Comparison of ENCODE assay signal across 1 cellular context in the genomic region with DNA sequence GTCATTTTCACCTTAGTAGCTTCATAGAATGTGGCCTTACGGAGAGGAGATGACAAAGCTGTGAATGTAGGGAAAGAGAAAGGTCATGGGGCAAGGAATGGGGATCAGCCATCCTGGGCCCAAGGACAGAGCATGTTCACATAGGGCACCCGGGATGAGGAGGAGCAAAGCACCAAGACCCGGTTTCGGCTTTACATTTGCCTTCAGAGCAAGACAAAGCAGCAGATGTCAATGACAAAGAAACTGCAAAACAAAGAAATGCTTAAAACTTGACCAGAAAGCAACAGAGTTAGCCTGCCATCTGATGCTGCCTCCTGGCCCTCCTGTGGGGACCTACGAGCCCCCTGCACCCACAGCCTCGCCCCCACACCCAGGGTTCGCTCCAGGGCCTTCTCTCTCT.
TF ChIP-seq lines count a peak whose summit lies in the region.

No MANE protein-coding gene starts in this region.

TF ChIP-seq in H1, 55 proteins besides CTCF, POLR2A, EP300 and RAD21:
- TF ChIP-seq POLR2AphosphoS5 (IDR thresholded peaks at IDR 0.05; ENCODE audit: low read depth, low read length) (0 out of 2 replicates have a peak, but pooled peaks have one; percentile 27), TCF12 (IDR thresholded peaks at IDR 0.05; ENCODE audit: low read depth, low read length) (0 out of 2 replicates have a peak, but pooled peaks have one; percentile 74), EZH2 (IDR thresholded peaks at IDR 0.05; ENCODE audit: low read depth, low read length, severe bottlenecking) (no peak), ASH2L (IDR thresholded peaks at IDR 0.05; ENCODE audit: low read length) (peak; percentile 18), RBBP5 (IDR thresholded peaks at IDR 0.05; ENCODE audit: borderline replicate concordance, low read depth, low read length) (0 out of 2 replicates have a peak, but pooled peaks have one; percentile 43), SP1 (IDR thresholded peaks at IDR 0.05; ENCODE audit: low read depth, low read length) (0 out of 2 replicates have a peak, but pooled peaks have one; percentile 33), RXRA (IDR thresholded peaks at IDR 0.05; ENCODE audit: insufficient read depth, low read depth, low read length) (no peak)
